In the genomic region with DNA sequence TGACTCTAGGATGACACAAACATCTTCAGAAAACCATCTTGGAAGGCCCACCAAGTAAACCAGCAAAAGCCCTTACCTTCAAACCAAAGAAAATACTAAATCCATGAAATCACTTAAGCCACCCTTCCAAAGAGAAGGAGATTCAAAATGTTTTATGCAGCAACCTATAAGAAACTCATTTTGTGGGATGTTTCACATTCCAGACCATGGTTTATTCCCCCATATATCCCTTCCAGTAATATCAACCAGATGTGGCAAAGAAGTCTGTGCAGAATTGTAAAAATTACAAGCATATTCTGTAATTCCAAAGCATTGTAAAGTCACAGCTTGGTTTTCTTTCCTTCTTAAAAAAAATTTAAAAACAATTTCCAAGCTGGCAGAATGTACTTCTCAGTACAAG, we compare ENCODE assay signal across 19 cellular contexts.
DNase-seq lines count a peak whose midpoint lies in the region; ATAC-seq, FAIRE-seq and TF ChIP-seq lines count a peak whose summit lies in the region.
"Had no signal": no experiment of that assay in that cellular context is flagged by ENCODE, and none has a peak within 500 bp of the region (broad histone marks: within the 10 kb centered on the region; RNA-seq: fewer than 3 reads in every experiment).

No MANE protein-coding gene starts in this region.

- no peaks in the 10 kb centered on the region for H3K27me3 ChIP-seq in vagina

- no peaks in the 10 kb centered on the region for H3K36me3 ChIP-seq in vagina

- FAIRE-seq in urothelium cell line (lab: Jason Lieb, UNC), result no peak
- FAIRE-seq: HTR-8/SVneo had no signal

- ATAC-seq in HG02759 (IDR thresholded peaks at IDR 0.05; ENCODE audit: unreplicated experiment), result no peak

- no peak overlapping the region for H3K27ac Mint-ChIP-seq in activated naive CD4-positive, alpha-beta T cell treated with anti-CD3 and anti-CD28 coated beads, Interleukin-2, amount 10 ng/mL, durations not matched to agents 7 days and 5 days
- H3K27ac Mint-ChIP-seq: B cell; CD4-positive, alpha-beta memory T cell had no signal

- CTCF ChIA-PET in activated naive CD4-positive, alpha-beta T cell treated with anti-CD3 and anti-CD28 coated beads, Interleukin-2, amount 10 ng/mL, durations not matched to agents 7 days and 5 days (lab: Charles Lee), result no interaction called here

- intact Hi-C loops in vagina (cut with DNase I), result no loop called here

- H3K4me3 Mint-ChIP-seq in activated naive CD4-positive, alpha-beta T cell treated with anti-CD3 and anti-CD28 coated beads, Interleukin-2, amount 10 ng/mL, durations not matched to agents 7 days and 5 days, result no peak overlapping the region
- H3K4me3 Mint-ChIP-seq: B cell; CD4-positive, alpha-beta memory T cell had no signal

- H3K4me3 ChIP-seq in AG09309 (ENCODE audit: control insufficient read depth, low read depth, low read length), result no peak overlapping the region
- H3K4me3 ChIP-seq in HFF-Myc (replicated peaks; ENCODE audit: low read depth, low read length), result no peak overlapping the region
- H3K4me3 ChIP-seq in astrocyte of the spinal cord (ENCODE audit: low read depth, low read length), result no peak overlapping the region
- no peak overlapping the region for H3K4me3 ChIP-seq in foreskin fibroblast (ENCODE audit: low read depth in 1 of 2, low read length in 2 of 2)
- H3K4me3 ChIP-seq in vagina, result no peak overlapping the region

- no peaks in the 10 kb centered on the region for H3K27me3 Mint-ChIP-seq in activated naive CD4-positive, alpha-beta T cell treated with anti-CD3 and anti-CD28 coated beads, Interleukin-2, amount 10 ng/mL, durations not matched to agents 7 days and 5 days
- H3K27me3 Mint-ChIP-seq: B cell; CD4-positive, alpha-beta memory T cell had no signal

- peak; percentile 74 for DNase-seq in AG09309 (ENCODE audit: low read depth)
- peak; percentile 45 for DNase-seq in HFF-Myc (ENCODE audit: extremely low read depth, low read depth)
- peak; percentile 56 for DNase-seq in astrocyte of the spinal cord (ENCODE audit: low read depth, low spot score)
- DNase-seq in foreskin fibroblast, result peak; percentile 38 to 80
- no peak for DNase-seq in urothelium cell line (ENCODE audit: low spot score)
- no peak for DNase-seq in activated naive CD4-positive, alpha-beta T cell treated with anti-CD3 and anti-CD28 coated beads, Interleukin-2, amount 10 ng/mL, durations not matched to agents 7 days and 5 days
- DNase-seq in vagina (ENCODE audit: extremely low spot score in 2 of 2), result no peak
- DNase-seq: CD4-positive, alpha-beta memory T cell; DMS79 treated with DMSO at 0.1 percent for 48 hours; GF-D8; H7; NCI-H1436 treated with DMSO at 0.1 percent for 48 hours; NCI-H226; NCI-H526; T-helper 1 cell had no signal

- TF ChIP-seq CTCF in AG09309 (IDR thresholded peaks at IDR 0.05; ENCODE audit: control insufficient read depth, insufficient read depth, low read depth, low read length, missing control alignments), result no peak
- no peak for TF ChIP-seq CTCF in HFF-Myc (IDR thresholded peaks at IDR 0.05; ENCODE audit: low read depth, low read length, missing control alignments)
- TF ChIP-seq CTCF in astrocyte of the spinal cord (IDR thresholded peaks at IDR 0.05; ENCODE audit: low read depth, low read length), result no peak
- TF ChIP-seq CTCF in foreskin fibroblast (IDR thresholded peaks at IDR 0.05; ENCODE audit: low read depth, low read length), result no peak
- TF ChIP-seq CTCF in vagina (IDR thresholded peaks at IDR 0.05), result no peak

- TF ChIP-seq POLR2A in vagina (IDR thresholded peaks at IDR 0.05), result no peak

- in situ Hi-C loops in astrocyte of the spinal cord (cut with HindIII; ENCODE audit: low sequenced_read_pairs), result no loop called here

- H3K4me1 ChIP-seq in vagina, result no peaks in the 10 kb centered on the region

- no peaks in the 10 kb centered on the region for H3K9me3 ChIP-seq in vagina

- no peak overlapping the region for H3K27ac ChIP-seq in vagina
- H3K27ac ChIP-seq: RWPE1 had no signal

- no peaks in the 10 kb centered on the region for H3K4me1 Mint-ChIP-seq in activated naive CD4-positive, alpha-beta T cell treated with anti-CD3 and anti-CD28 coated beads, Interleukin-2, amount 10 ng/mL, durations not matched to agents 7 days and 5 days
- H3K4me1 Mint-ChIP-seq: B cell; CD4-positive, alpha-beta memory T cell had no signal

- no peaks in the 10 kb centered on the region for H3K36me3 Mint-ChIP-seq in activated naive CD4-positive, alpha-beta T cell treated with anti-CD3 and anti-CD28 coated beads, Interleukin-2, amount 10 ng/mL, durations not matched to agents 7 days and 5 days
- H3K36me3 Mint-ChIP-seq: CD4-positive, alpha-beta memory T cell had no signal

- H3K9me3 Mint-ChIP-seq in activated naive CD4-positive, alpha-beta T cell treated with anti-CD3 and anti-CD28 coated beads, Interleukin-2, amount 10 ng/mL, durations not matched to agents 7 days and 5 days, result no peaks in the 10 kb centered on the region
- H3K9me3 Mint-ChIP-seq: CD4-positive, alpha-beta memory T cell had no signal

Comparison
In these comparisons a context has a peak if more than half of its experiments do, and no peak if none do; other contexts are left out.
1. DNase-seq: peak in AG09309 (single experiment), HFF-Myc (single experiment), astrocyte of the spinal cord (single experiment) and foreskin fibroblast (2 of 2); none in urothelium cell line (single experiment), activated naive CD4-positive, alpha-beta T cell treated with anti-CD3 and anti-CD28 coated beads, Interleukin-2, amount 10 ng/mL, durations not matched to agents 7 days and 5 days (single experiment) and vagina (0 of 2).